1 cellular context compared by ENCODE assay signal in genomic region chr3:161343540-161343939, GRCh38.
TF ChIP-seq lines count a peak whose summit lies in the region.

No MANE protein-coding gene starts in this region.

TF ChIP-seq in HepG2, 621 proteins besides CTCF, POLR2A, EP300 and RAD21 (continued from another document):
- TF ChIP-seq ZBTB44 (CRISPR knock-in tag; IDR thresholded peaks at IDR 0.05), result no peak
- TF ChIP-seq NFYB (CRISPR knock-in tag; IDR thresholded peaks at IDR 0.05), result no peak
- TF ChIP-seq IKZF1 (IDR thresholded peaks at IDR 0.05), result no peak
- no peak for TF ChIP-seq SNAPC2 (CRISPR knock-in tag; IDR thresholded peaks at IDR 0.05)
- 0 out of 2 replicates have a peak, but pooled peaks have one; percentile 49 for TF ChIP-seq MIXL1 (CRISPR knock-in tag; IDR thresholded peaks at IDR 0.05)
- no peak for TF ChIP-seq TMF1 (CRISPR knock-in tag; IDR thresholded peaks at IDR 0.05; ENCODE audit: low read depth)
- TF ChIP-seq ARID2 (CRISPR knock-in tag; IDR thresholded peaks at IDR 0.05; ENCODE audit: borderline replicate concordance), result 0 out of 2 replicates have a peak, but pooled peaks have one; percentile 38
- TF ChIP-seq ZGPAT (CRISPR knock-in tag; IDR thresholded peaks at IDR 0.05), result peak; percentile 57; the same call in 1 of the 2 replicates
- no peak for TF ChIP-seq SOX6 (IDR thresholded peaks at IDR 0.05)
- peak; percentile 68 for TF ChIP-seq SOX6 (CRISPR knock-in tag; IDR thresholded peaks at IDR 0.05)
- peak; percentile 73; the same call in 1 of the 2 replicates for TF ChIP-seq ZNF564 (CRISPR knock-in tag; IDR thresholded peaks at IDR 0.05)
- peak; percentile 32; the same call in 1 of the 2 replicates for TF ChIP-seq SALL1 (CRISPR knock-in tag; IDR thresholded peaks at IDR 0.05)
- peak; percentile 70 for TF ChIP-seq MEF2D (CRISPR knock-in tag; IDR thresholded peaks at IDR 0.05)
- no peak for TF ChIP-seq ZNF83 (CRISPR knock-in tag; IDR thresholded peaks at IDR 0.05; ENCODE audit: borderline replicate concordance)
- 0 out of 2 replicates have a peak, but pooled peaks have one; percentile 22 for TF ChIP-seq MED1 (CRISPR knock-in tag; IDR thresholded peaks at IDR 0.05)
- TF ChIP-seq ZNF710 (CRISPR knock-in tag; IDR thresholded peaks at IDR 0.05; ENCODE audit: borderline replicate concordance), result peak; percentile 54; the same call in 1 of the 2 replicates
- peak; percentile 37; the same call in 1 of the 2 replicates for TF ChIP-seq HNF4A (CRISPR knock-in tag; IDR thresholded peaks at IDR 0.05)
- TF ChIP-seq ZNF382 (CRISPR knock-in tag; IDR thresholded peaks at IDR 0.05; ENCODE audit: borderline replicate concordance), result no peak
- no peak for TF ChIP-seq ZNF780A (CRISPR knock-in tag; IDR thresholded peaks at IDR 0.05)
- no peak for TF ChIP-seq NBN (conservative IDR thresholded peaks at IDR 0.05)
- peak; percentile 88 for TF ChIP-seq RXRB (CRISPR knock-in tag; IDR thresholded peaks at IDR 0.05; ENCODE audit: borderline replicate concordance)
- peak; percentile 66 for TF ChIP-seq NR2F6 (IDR thresholded peaks at IDR 0.05)
- TF ChIP-seq NR2F6 (CRISPR knock-in tag; IDR thresholded peaks at IDR 0.05), result peak; percentile 44; the same call in 1 of the 2 replicates
- peak in 1 of 2 experiments; percentile 23; a peak in 1 of 4 replicates for TF ChIP-seq NR2F1 (CRISPR knock-in tag; IDR thresholded peaks at IDR 0.05)
- no peak for TF ChIP-seq HES4 (CRISPR knock-in tag; IDR thresholded peaks at IDR 0.05; ENCODE audit: borderline replicate concordance)
- TF ChIP-seq ZSCAN31 (CRISPR knock-in tag; IDR thresholded peaks at IDR 0.05; ENCODE audit: low read depth), result no peak
- peak; percentile 77 for TF ChIP-seq ISL2 (CRISPR knock-in tag; IDR thresholded peaks at IDR 0.05)
- no peak for TF ChIP-seq FOSL1 (CRISPR knock-in tag; IDR thresholded peaks at IDR 0.05; ENCODE audit: borderline replicate concordance)
- no peak for TF ChIP-seq ETS1 (CRISPR knock-in tag; IDR thresholded peaks at IDR 0.05)
- peak; percentile 59 for TF ChIP-seq FOXP4 (CRISPR knock-in tag; IDR thresholded peaks at IDR 0.05)
- peak; percentile 65 for TF ChIP-seq GATAD2A (CRISPR knock-in tag; IDR thresholded peaks at IDR 0.05)
- no peak for TF ChIP-seq ZNF17 (CRISPR knock-in tag; IDR thresholded peaks at IDR 0.05)
- no peak for TF ChIP-seq MBNL3 (CRISPR knock-in tag; conservative IDR thresholded peaks at IDR 0.05)
- TF ChIP-seq THRA (CRISPR knock-in tag; IDR thresholded peaks at IDR 0.05; ENCODE audit: borderline replicate concordance), result peak; percentile 75; the same call in 1 of the 2 replicates
- no peak for TF ChIP-seq FOXA1 (IDR thresholded peaks at IDR 0.05)
- TF ChIP-seq FOXA1 (CRISPR knock-in tag; IDR thresholded peaks at IDR 0.05), result peak; percentile 36; the same call in 1 of the 2 replicates
- TF ChIP-seq NCOA2 (CRISPR knock-in tag; IDR thresholded peaks at IDR 0.05), result peak; percentile 56; the same call in 1 of the 2 replicates
- TF ChIP-seq BCL6 (CRISPR knock-in tag; IDR thresholded peaks at IDR 0.05), result peak; percentile 50; the same call in 1 of the 2 replicates
- no peak for TF ChIP-seq ZNF737 (CRISPR knock-in tag; IDR thresholded peaks at IDR 0.05; ENCODE audit: borderline replicate concordance)
- peak; percentile 19; the same call in 1 of the 2 replicates for TF ChIP-seq ZNF503 (CRISPR knock-in tag; IDR thresholded peaks at IDR 0.05)
- TF ChIP-seq DPF2 (CRISPR knock-in tag; IDR thresholded peaks at IDR 0.05; ENCODE audit: borderline replicate concordance, low read depth), result no peak
- no peak for TF ChIP-seq ZNF883 (CRISPR knock-in tag; IDR thresholded peaks at IDR 0.05; ENCODE audit: not compliant biosample characterization)
